27 cellular contexts compared by ENCODE assay signal in genomic region chr20:10379761-10380160, GRCh38.
"Had no signal": no experiment of that assay in that cellular context is flagged by ENCODE, and none has a peak within 500 bp of the region (broad histone marks: within the 10 kb centered on the region; RNA-seq: fewer than 3 reads in every experiment).

No MANE protein-coding gene starts in this region.

- H3K27ac ChIP-seq: esophagus muscularis mucosa, foreskin keratinocyte, gastroesophageal sphincter, heart right ventricle, left lung, neural progenitor cell, parathyroid adenoma, prostate gland, right atrium auricular region, suprapubic skin, transverse colon, upper lobe of right lung, uterus had no signal

- DNase-seq: effector memory CD4-positive, alpha-beta T cell; foreskin keratinocyte; heart right ventricle; hippocampal formation; left cardiac atrium; left lung; mammary epithelial cell; mesendoderm; midbrain; naive thymus-derived CD4-positive, alpha-beta T cell; stimulated activated CD4-positive, alpha-beta T cell treated with anti-CD3 and anti-CD28 coated beads, Interleukin-12 subunit alpha, Interleukin-12 subunit beta, amount 100 ng/mL, for 4 hours; stimulated activated CD4-positive, alpha-beta T cell treated with anti-CD3 and anti-CD28 coated beads, Interleukin-1b, Interleukin-23, amount 100 ng/mL, for 48 hours; stimulated activated CD4-positive, alpha-beta T cell treated with anti-CD3 and anti-CD28 coated beads, Interleukin-4, amount 100 ng/mL, for 1 hour; stimulated activated CD8-positive, alpha-beta memory T cell treated with anti-CD3 and anti-CD28 coated beads, Interleukin-4, amount 100 ng/mL, for 48 hours; stimulated activated naive CD4-positive, alpha-beta T cell; stimulated activated naive CD8-positive, alpha-beta T cell treated with anti-CD3 and anti-CD28 coated beads, Interleukin-15, amount 100 ng/mL, for 72 hours; transverse colon; upper lobe of right lung; uterus had no signal

- ATAC-seq: foreskin keratinocyte; gastroesophageal sphincter; heart right ventricle; left cardiac atrium; left lung; naive thymus-derived CD4-positive, alpha-beta T cell; sciatic nerve; stimulated activated naive CD8-positive, alpha-beta T cell treated with anti-CD3 and anti-CD28 coated beads, Interleukin-15, amount 100 ng/mL, for 72 hours; upper lobe of right lung had no signal
